ENCODE assay signal across 8 cellular contexts in genomic region chr10:7756360-7756992, GRCh38. TPM values are rescaled to one million over a fixed set of nuclear protein-coding genes. Genes with fewer than 3 reads are reported as not detected.
A peak's percentile ranks its signal among the peaks of the same experiment; 100 is the strongest.
DNase-seq lines count a peak whose midpoint lies in the region; ATAC-seq and TF ChIP-seq lines count a peak whose summit lies in the region.

No MANE protein-coding gene starts in this region.

- TF ChIP-seq CTCF in uterus (IDR thresholded peaks at IDR 0.05): no peak

- WGBS in mesendoderm (ENCODE audit: extremely low coverage, insufficient coverage, low lambda C conversion rate): no CpG with 5 or more reads among the region's 7 CpGs

- no peak overlapping the region for H3K9ac ChIP-seq in mesendoderm (ENCODE audit: low read length)

- H4K5ac ChIP-seq in mesendoderm (ENCODE audit: low read length): no peak overlapping the region

- ATAC-seq in Right ventricle myocardium superior (ENCODE audit: poor library complexity): peak; percentile 60
- ATAC-seq in esophagus mucosa: no peak

- H3K4me3 ChIP-seq in mesendoderm (ENCODE audit: low read length) (no peak overlapping the region), uterus (no peak overlapping the region)

- no peaks in the 10 kb centered on the region for H3K4me1 ChIP-seq in mesendoderm (ENCODE audit: control insufficient read depth, low read depth, low read length)
- no peaks in the 10 kb centered on the region for H3K4me1 ChIP-seq in uterus

- no peak for TF ChIP-seq POLR2A in uterus (IDR thresholded peaks at IDR 0.05)

- H3K27ac ChIP-seq in mesendoderm (ENCODE audit: low read depth, low read length) (no peak overlapping the region), uterus (no peak overlapping the region)

- no peak overlapping the region for H2AK5ac ChIP-seq in mesendoderm (ENCODE audit: low read length)

- H3K18ac ChIP-seq in mesendoderm (ENCODE audit: low read length): no peak overlapping the region

- H2BK15ac ChIP-seq in mesendoderm (replicated peaks; ENCODE audit: low read depth): no peak overlapping the region

- in situ Hi-C loops in T47D (cut with HindIII; ENCODE audit: low pct_unique_long_range_greater_than_20kb, low sequenced_read_pairs): no loop called here

- H3K27me3 ChIP-seq in mesendoderm (ENCODE audit: insufficient read depth, low read length, poor library complexity) (no peaks in the 10 kb centered on the region), uterus (no peaks in the 10 kb centered on the region)

- H3K4me2 ChIP-seq in mesendoderm (ENCODE audit: low read length): no peak overlapping the region

- H3K36me3 ChIP-seq in mesendoderm (ENCODE audit: control insufficient read depth, insufficient read depth, low read length) (peaks cover 4% of the 10 kb centered on the region), uterus (no peaks in the 10 kb centered on the region)

- H3K56ac ChIP-seq in mesendoderm (ENCODE audit: low read length): no peak overlapping the region

- H3K4ac ChIP-seq in mesendoderm (ENCODE audit: low read depth, low read length): no peak overlapping the region

- no peak overlapping the region for H4K8ac ChIP-seq in mesendoderm (ENCODE audit: low read depth, low read length)

- H3K23ac ChIP-seq in mesendoderm (ENCODE audit: low read length): no peak overlapping the region

- intact Hi-C loops in Right ventricle myocardium superior (cut with DNase I) (loop anchor here (10.0 kb wide), 1 partner anchor 1548 kb away; no protein-coding TSS in a partner anchor), cardiac septum (cut with DNase I) (no loop called here), uterus (cut with DNase I; ENCODE audit: low total_unique reads) (no loop called here)

- H3K79me1 ChIP-seq in mesendoderm (ENCODE audit: low read length): no peaks in the 10 kb centered on the region

- no peaks in the 10 kb centered on the region for H3K79me2 ChIP-seq in mesendoderm (ENCODE audit: control insufficient read depth, insufficient read depth, low read length)

- no peaks in the 10 kb centered on the region for H3K9me3 ChIP-seq in uterus

- H2BK5ac ChIP-seq in mesendoderm (ENCODE audit: low read length): no peak overlapping the region

- DNase-seq in Right ventricle myocardium superior: no peak
- no peak for DNase-seq in cardiac septum (ENCODE audit: low spot score)
- DNase-seq in NCI-H2029 treated with DMSO at 0.1 percent for 48 hours (lab: John Stamatoyannopoulos, UW): peak; percentile 16
- peak; percentile 41 to 73 for DNase-seq in T47D (ENCODE audit: low read depth in 1 of 2, low spot score in 1 of 2)
- DNase-seq in mesendoderm: peak; percentile 43
- DNase-seq in activated CD4-positive, CD25-positive, alpha-beta regulatory T cell treated with anti-CD3 and anti-CD28 coated beads, Interleukin-2, amount 50 U/mL, for 72 hours: no peak
- no peak for DNase-seq in uterus

- H2BK120ac ChIP-seq in mesendoderm (ENCODE audit: low read depth, low read length): no peak overlapping the region

RNA-seq across cellular contexts. Expression of gene KIN, which starts 31.3 kb away (rescaled TPM):
- total RNA-seq in Right ventricle myocardium superior (6.9 TPM), cardiac septum (7.5 TPM), esophagus mucosa (8.3 TPM), uterus (10 to 100 TPM in 3 of 4 donors, 1 to 10 TPM in 1; 7.4 to 72.0 (median 14.5) TPM)
- polyA plus RNA-seq in mesendoderm (2013, experiment 1 of 2): 20.3 TPM
- polyA plus RNA-seq in mesendoderm (2013, experiment 2 of 2): 21.7 TPM

RNA-seq across cellular contexts. Expression of gene ATP5F1C, which starts 31.5 kb away (rescaled TPM):
- total RNA-seq in Right ventricle myocardium superior: 767 TPM
- 570 TPM for total RNA-seq in cardiac septum
- 435 TPM for polyA plus RNA-seq in mesendoderm (2013, experiment 1 of 2)
- 440 TPM for polyA plus RNA-seq in mesendoderm (2013, experiment 2 of 2)
- total RNA-seq in esophagus mucosa: 316 TPM
- 100 to 1,000 TPM; 126 to 327 (median 230) TPM for total RNA-seq in uterus

RNA-seq across cellular contexts. Expression of gene ITIH2, which starts 53.4 kb away (rescaled TPM):
- total RNA-seq in Right ventricle myocardium superior (not detected), cardiac septum (not detected), esophagus mucosa (not detected), uterus (under 1 TPM in 1 of 4 donors, not detected in 3; 0.21 TPM)
- not detected for polyA plus RNA-seq in mesendoderm (2013, experiment 1 of 2)
- polyA plus RNA-seq in mesendoderm (2013, experiment 2 of 2): not detected

Comparison
In these comparisons a context has a peak if more than half of its experiments do, and no peak if none do; other contexts are left out.
1. DNase-seq: peak in NCI-H2029 treated with DMSO at 0.1 percent for 48 hours (single experiment), T47D (2 of 2) and mesendoderm (single experiment); none in Right ventricle myocardium superior (single experiment), cardiac septum (single experiment), activated CD4-positive, CD25-positive, alpha-beta regulatory T cell treated with anti-CD3 and anti-CD28 coated beads, Interleukin-2, amount 50 U/mL, for 72 hours (single experiment) and uterus (0 of 2).